ENCODE assay signal across 17 cellular contexts in genomic region chr1:43849670-43850069, GRCh38.
DNase-seq lines count a peak whose midpoint lies in the region; FAIRE-seq and TF ChIP-seq lines count a peak whose summit lies in the region.
"Had no signal": no experiment of that assay in that cellular context is flagged by ENCODE, and none has a peak within 500 bp of the region (broad histone marks: within the 10 kb centered on the region; RNA-seq: fewer than 3 reads in every experiment).

No MANE protein-coding gene starts in this region.

- no peak for TF ChIP-seq RAD21 in H1 (IDR thresholded peaks at IDR 0.05 in 1 of 2, conservative IDR thresholded peaks at IDR 0.05 in 1 of 2; ENCODE audit: low read depth in 2 of 2, low read length in 2 of 2)

- H4K5ac ChIP-seq in H1 (ENCODE audit: insufficient read length, low read depth, low read length): no peak overlapping the region

- H3F3A ChIP-seq in OCI-LY1 (ENCODE audit: insufficient read depth, low read length) (no peaks in the 10 kb centered on the region), PC-9 (ENCODE audit: insufficient read depth, low read depth) (peaks cover 36% of the 10 kb centered on the region)

- no peak overlapping the region for H4K8ac ChIP-seq in H1 (ENCODE audit: extremely low read depth, insufficient read depth, low read length)

- H3K4me3 ChIP-seq in BLaER1 (no peak overlapping the region), OCI-LY1 (ENCODE audit: low read depth, low read length, poor library complexity, severe bottlenecking) (no peak overlapping the region), H1 (ENCODE audit: extremely low read depth in 1 of 4, insufficient read depth in 2 of 4, low read depth in 3 of 4, low read length in 4 of 4) (no peak overlapping the region), PC-9 (no peak overlapping the region)
- H3K4me3 ChIP-seq: SJSA1 had no signal

- H3K4me2 ChIP-seq in BLaER1 (peak overlapping the region; percentile 46), OCI-LY1 (ENCODE audit: low read length) (peak overlapping the region; percentile 28; the same call in 1 of the 2 replicates), H1 (ENCODE audit: insufficient read depth in 1 of 2, low read depth in 2 of 2, low read length in 2 of 2) (no peak overlapping the region), PC-9 (no peak overlapping the region)

- no peak overlapping the region for H3K23ac ChIP-seq in H1 (ENCODE audit: insufficient read length)

- no peak overlapping the region for H2AK5ac ChIP-seq in H1 (ENCODE audit: low read depth, low read length)

- peaks cover 3% of the 10 kb centered on the region for H3K36me3 Mint-ChIP-seq in HFFc6 (ENCODE audit: low read depth)

- H3K4ac ChIP-seq in H1 (replicated peaks; ENCODE audit: insufficient read length, low read depth, low read length): no peak overlapping the region

- H3K27ac Mint-ChIP-seq in HFFc6: no peak overlapping the region

- H3K18ac ChIP-seq in H1 (ENCODE audit: extremely low read depth, low read length): no peak overlapping the region

- no TSS peak for BruUV-seq in PC-9 (replicated peaks; lab: Mats Ljungman, UMichigan)

- H4K20me1 ChIP-seq in BLaER1 (no peaks in the 10 kb centered on the region), OCI-LY1 (ENCODE audit: insufficient read depth, low read length) (no peaks in the 10 kb centered on the region), H1 (replicated peaks in 1 of 2; ENCODE audit: control insufficient read depth in 1 of 2, insufficient read depth in 2 of 2, low read length in 2 of 2) (no peaks in the 10 kb centered on the region), PC-9 (ENCODE audit: insufficient read depth) (no peaks in the 10 kb centered on the region)

- H3K4me3 Mint-ChIP-seq in HFFc6: no peak overlapping the region

- peaks cover 5% of the 10 kb centered on the region for H3K36me3 ChIP-seq in BLaER1
- peaks cover 4% of the 10 kb centered on the region; the same call in 1 of the 2 replicates for H3K36me3 ChIP-seq in OCI-LY1 (ENCODE audit: insufficient read depth, low read length)
- H3K36me3 ChIP-seq in H1 (ENCODE audit: control insufficient read depth in 2 of 4, insufficient read depth in 4 of 4, low read length in 3 of 4): no peaks in the 10 kb centered on the region
- H3K36me3 ChIP-seq in PC-9 (ENCODE audit: low read depth): no peaks in the 10 kb centered on the region

- H3K9me3 Mint-ChIP-seq in HFFc6: no peaks in the 10 kb centered on the region

- H2AFZ ChIP-seq in OCI-LY1 (ENCODE audit: low read length) (no peak overlapping the region), H1 (ENCODE audit: low read length) (no peak overlapping the region), PC-9 (no peak overlapping the region)

- no peaks in the 10 kb centered on the region for H3K79me1 ChIP-seq in H1 (ENCODE audit: low read depth, low read length)

- H4K91ac ChIP-seq in H1 (replicated peaks; ENCODE audit: insufficient read length, low read length): no peak overlapping the region

- H3K9me3 ChIP-seq in BLaER1 (peaks cover under 1% of the 10 kb centered on the region), OCI-LY1 (ENCODE audit: low read length) (no peaks in the 10 kb centered on the region), H1 (ENCODE audit: insufficient read depth in 2 of 2, low read depth in 1 of 2, low read length in 1 of 2) (no peaks in the 10 kb centered on the region), PC-9 (ENCODE audit: insufficient read depth, low read depth) (no peaks in the 10 kb centered on the region)
- H3K9me3 ChIP-seq: SJSA1 had no signal

- no peak for TF ChIP-seq EP300 in H1 (IDR thresholded peaks at IDR 0.05; ENCODE audit: borderline replicate concordance in 1 of 2, low read depth in 2 of 2, low read length in 2 of 2)

- CTCF ChIA-PET in H1 (lab: Charles Lee; ENCODE audit: partially characterized antibody): interaction anchor here (0.6 to 3.4 kb wide), 12 partner anchors 11 to 505 kb away, joined by 3 to 19 read pairs (median 4); no protein-coding TSS in a partner anchor
- CTCF ChIA-PET in PC-9 (lab: Charles Lee): no interaction called here

- H3K9ac ChIP-seq in BLaER1 (no peak overlapping the region; the same call in 1 of the 2 replicates), OCI-LY1 (ENCODE audit: low read length) (peak overlapping the region; percentile 5; the same call in 1 of the 2 replicates), H1 (replicated peaks in 1 of 4; ENCODE audit: extremely low read depth in 1 of 4, low read depth in 3 of 4, low read length in 3 of 4) (no peak overlapping the region)

- TF ChIP-seq POLR2A in H1 (IDR thresholded peaks at IDR 0.05; ENCODE audit: control extremely low read depth in 1 of 2, low read depth in 2 of 2, low read length in 2 of 2): no peak

- DNase-seq in NCI-H1417 (lab: John Stamatoyannopoulos, UW) (peak in 2 of 3 experiments; percentile 10 to 42), NCI-H1417 treated with DMSO at 0.1 percent for 48 hours (lab: John Stamatoyannopoulos, UW) (no peak), H1 (ENCODE audit: low read depth in 1 of 2, low spot score in 2 of 2) (peak in 1 of 2 experiments; percentile 13), HFFc6 (no peak), DMS153 (lab: John Stamatoyannopoulos, UW) (no peak), PC-9 (no peak)
- DNase-seq: 8988T, EL, KG1, MM.1S, NCI-H2029, NCI-H345 had no signal

- H3K27me3 Mint-ChIP-seq in HFFc6 (ENCODE audit: insufficient read depth): no peaks in the 10 kb centered on the region; the same call in 1 of the 2 replicates

- H3K9me2 ChIP-seq in OCI-LY1 (ENCODE audit: low read depth, low read length): no peaks in the 10 kb centered on the region
- H3K9me2 ChIP-seq in PC-9 (ENCODE audit: insufficient read depth): no peaks in the 10 kb centered on the region

- H3K27me3 ChIP-seq in BLaER1 (no peaks in the 10 kb centered on the region), OCI-LY1 (ENCODE audit: insufficient read depth, low read length) (no peaks in the 10 kb centered on the region), H1 (replicated peaks in 1 of 4; ENCODE audit: control insufficient read depth in 3 of 4, extremely low read depth in 1 of 4, insufficient read depth in 3 of 4, low read length in 3 of 4) (no peaks in the 10 kb centered on the region), PC-9 (ENCODE audit: insufficient read depth, low read depth) (no peaks in the 10 kb centered on the region)
- H3K27me3 ChIP-seq: SJSA1 had no signal

- H2BK15ac ChIP-seq in H1 (ENCODE audit: low read length): peak overlapping the region; percentile 95; the same call in 1 of the 2 replicates

- H3K27ac ChIP-seq in BLaER1: no peak overlapping the region
- peak overlapping the region; percentile 77 for H3K27ac ChIP-seq in OCI-LY1 (ENCODE audit: low read depth, low read length, poor library complexity, severe bottlenecking)
- H3K27ac ChIP-seq in H1 (ENCODE audit: low read depth, low read length): no peak overlapping the region
- H3K27ac ChIP-seq in PC-9: no peak overlapping the region
- H3K27ac ChIP-seq: C4-2B, SJSA1 had no signal

- no peak overlapping the region for H3K56ac ChIP-seq in H1 (replicated peaks; ENCODE audit: insufficient read length, low read depth, low read length)

- TF ChIP-seq CTCF in OCI-LY1 (IDR thresholded peaks at IDR 0.05; ENCODE audit: low read length) (no peak), H1 (IDR thresholded peaks at IDR 0.05; ENCODE audit: control extremely low read depth in 1 of 3, insufficient read depth in 1 of 3, low read depth in 1 of 3, low read length in 3 of 3) (no peak), HFFc6 (IDR thresholded peaks at IDR 0.05) (no peak), PC-9 (conservative IDR thresholded peaks at IDR 0.05) (no peak)

- H3K79me2 ChIP-seq in OCI-LY1 (ENCODE audit: insufficient read depth, low read length) (no peaks in the 10 kb centered on the region), H1 (ENCODE audit: control insufficient read depth in 1 of 2, insufficient read depth in 2 of 2, low read length in 2 of 2) (no peaks in the 10 kb centered on the region), PC-9 (ENCODE audit: low read depth) (no peaks in the 10 kb centered on the region)

- no peak for FAIRE-seq in H1 (lab: Jason Lieb, UNC)
- FAIRE-seq: H54 had no signal

- 88% methylated on average over 1 of the region's 1 CpG; no CpG with 5 or more reads in 1 of the 2 experiments for WGBS in H1 (ENCODE audit: extremely low coverage in 1 of 2, insufficient coverage in 1 of 2, insufficient read length in 1 of 2, insufficient replicate concordance in 2 of 2, low coverage in 1 of 2, low lambda C conversion rate in 2 of 2, missing lambda C conversion rate in 1 of 2), 2 experiments

- H2BK20ac ChIP-seq in H1 (ENCODE audit: low read length): peak overlapping the region; percentile 29; the same call in 1 of the 2 replicates

- POLR2A ChIA-PET in H1 (lab: Charles Lee; ENCODE audit: partially characterized antibody): no interaction called here
- POLR2A ChIA-PET in PC-9 (lab: Charles Lee; ENCODE audit: unreplicated experiment): interaction anchor here (0.6 kb wide), 1 partner anchor 354 kb away, joined by 3 read pairs; no protein-coding TSS in a partner anchor

- no peak overlapping the region for H3K14ac ChIP-seq in H1 (ENCODE audit: insufficient read length)

- peaks cover 56% of the 10 kb centered on the region for H3K4me1 Mint-ChIP-seq in HFFc6 (ENCODE audit: low read depth)

- H2BK12ac ChIP-seq in H1 (ENCODE audit: low read depth, low read length): peak overlapping the region; percentile 12; the same call in 1 of the 2 replicates

- H3K4me1 ChIP-seq in BLaER1 (peaks cover 63% of the 10 kb centered on the region), OCI-LY1 (ENCODE audit: insufficient read depth, low read length, severe bottlenecking) (peaks cover 62% of the 10 kb centered on the region), H1 (replicated peaks in 1 of 4; ENCODE audit: control insufficient read depth in 3 of 4, insufficient read depth in 4 of 4, low read length in 3 of 4) (peaks cover 0 to 2% (median under 1%) of the 10 kb centered on the region in 4 experiments; a peak in 2 of 7 replicates), PC-9 (replicated peaks; ENCODE audit: insufficient read depth) (peaks cover 36% of the 10 kb centered on the region)

- no peak overlapping the region for H2BK120ac ChIP-seq in H1 (replicated peaks; ENCODE audit: low read depth, low read length)

- intact Hi-C loops in PC-9 (cut with micrococcal nuclease; ENCODE audit: unreplicated experiment): loop anchor here (10.0 kb wide), 1 partner anchor 185 kb away; the partner anchor contains the start of gene SLC6A9

- H2BK5ac ChIP-seq in H1 (ENCODE audit: low read depth, low read length): no peak overlapping the region

- no peaks in the 10 kb centered on the region for H3K23me2 ChIP-seq in H1 (ENCODE audit: low read depth, low read length)

TF ChIP-seq in H1, 55 proteins besides CTCF, POLR2A, EP300 and RAD21 (continues in another document):
- TF ChIP-seq MAFK (IDR thresholded peaks at IDR 0.05; ENCODE audit: low read depth, low read length): no peak
- TF ChIP-seq NANOG (IDR thresholded peaks at IDR 0.05; ENCODE audit: insufficient read depth, low read depth, low read length, poor library complexity, severe bottlenecking): no peak
- TF ChIP-seq E2F6 (IDR thresholded peaks at IDR 0.05): no peak
- TF ChIP-seq HDAC6 (IDR thresholded peaks at IDR 0.05; ENCODE audit: low read depth, low read length): no peak

Comparison
In these comparisons a context has a peak if more than half of its experiments do, and no peak if none do; other contexts are left out.
1. DNase-seq: peak in NCI-H1417 (2 of 3); none in NCI-H1417 treated with DMSO at 0.1 percent for 48 hours (single experiment), HFFc6 (single experiment), DMS153 (single experiment) and PC-9 (0 of 2).
2. H3K4me2 ChIP-seq: peak in BLaER1 (single experiment) and OCI-LY1 (single experiment); none in H1 (0 of 2) and PC-9 (single experiment).